Comparison of ENCODE assay signal across 13 cellular contexts in genomic region chr7:158442260-158442659, GRCh38.
DNase-seq lines count a peak whose midpoint lies in the region; ATAC-seq and TF ChIP-seq lines count a peak whose summit lies in the region.
"Had no signal": no experiment of that assay in that cellular context is flagged by ENCODE, and none has a peak within 500 bp of the region (broad histone marks: within the 10 kb centered on the region; RNA-seq: fewer than 3 reads in every experiment).

No MANE protein-coding gene starts in this region.

- no peak for TF ChIP-seq POLR2A in transverse colon (IDR thresholded peaks at IDR 0.05)

- no peak overlapping the region for H3K4me3 Mint-ChIP-seq in chondrocyte (ENCODE audit: unreplicated experiment)
- H3K4me3 Mint-ChIP-seq: activated T-cell treated with anti-CD3 and anti-CD28 coated beads, Interleukin-2, amount 50 U/mL, for 4 hours; CD14-positive monocyte; immature natural killer cell; stimulated activated effector memory CD8-positive, alpha-beta T cell treated with anti-CD3 and anti-CD28 coated beads, Interleukin-12 subunit alpha, Interleukin-12 subunit beta, amount 100 ng/mL, for 72 hours had no signal

- WGBS in transverse colon (ENCODE audit: low coverage in 1 of 2), 2 donors = 60 to 76% methylated on average over 4 of the region's 4 CpGs

- H3K27ac Mint-ChIP-seq in chondrocyte (ENCODE audit: unreplicated experiment) = no peak overlapping the region
- H3K27ac Mint-ChIP-seq: CD14-positive monocyte; stimulated activated effector memory CD8-positive, alpha-beta T cell treated with anti-CD3 and anti-CD28 coated beads, Interleukin-12 subunit alpha, Interleukin-12 subunit beta, amount 100 ng/mL, for 72 hours had no signal

- intact Hi-C loops in transverse colon (cut with DNase I; ENCODE audit: low total_unique reads) = no loop called here

- H3K4me3 ChIP-seq in transverse colon = no peak overlapping the region
- H3K4me3 ChIP-seq: Peyer's patch had no signal

- in situ Hi-C loops in transverse colon (cut with MboI; ENCODE audit: low pct_ligation_motif_present in 1 of 4, low pct_unique_long_range_greater_than_20kb in 1 of 4, low sequenced_read_pairs in 3 of 4) = no loop called here

- no peaks in the 10 kb centered on the region for H3K4me1 Mint-ChIP-seq in chondrocyte (ENCODE audit: low read depth)
- H3K4me1 Mint-ChIP-seq: CD14-positive monocyte; immature natural killer cell; stimulated activated effector memory CD8-positive, alpha-beta T cell treated with anti-CD3 and anti-CD28 coated beads, Interleukin-12 subunit alpha, Interleukin-12 subunit beta, amount 100 ng/mL, for 72 hours had no signal

- no peak overlapping the region for H3K27ac ChIP-seq in transverse colon
- H3K27ac ChIP-seq: Peyer's patch had no signal

- H3K9me3 ChIP-seq in transverse colon = no peaks in the 10 kb centered on the region
- H3K9me3 ChIP-seq: Peyer's patch had no signal

- H3K27me3 ChIP-seq in transverse colon = no peaks in the 10 kb centered on the region
- H3K27me3 ChIP-seq: Peyer's patch had no signal

- DNase-seq in NCI-H748 (lab: John Stamatoyannopoulos, UW; ENCODE audit: unreplicated experiment) (peak; percentile 49), NCI-H748 treated with DMSO at 0.1 percent for 48 hours (lab: John Stamatoyannopoulos, UW) (no peak), NCI-H1694 treated with DMSO at 0.1 percent for 48 hours (lab: John Stamatoyannopoulos, UW) (peak; percentile 18), chondrocyte (ENCODE audit: low spot score) (no peak), transverse colon (no peak)
- DNase-seq: activated T-cell treated with anti-CD3 and anti-CD28 coated beads, Interleukin-2, amount 50 U/mL, for 4 hours; immature natural killer cell had no signal

- TF ChIP-seq EP300 in transverse colon (IDR thresholded peaks at IDR 0.05; ENCODE audit: low read depth) = no peak

- peaks cover 8% of the 10 kb centered on the region for H3K27me3 Mint-ChIP-seq in chondrocyte (ENCODE audit: low read depth)

- ATAC-seq in HG02840 (IDR thresholded peaks at IDR 0.05; ENCODE audit: low FRiP score, unreplicated experiment) (no peak), HG03108 (IDR thresholded peaks at IDR 0.05; ENCODE audit: unreplicated experiment) (no peak), GM21367 (IDR thresholded peaks at IDR 0.05; ENCODE audit: unreplicated experiment) (no peak)
- ATAC-seq: activated T-cell treated with anti-CD3 and anti-CD28 coated beads, Interleukin-2, amount 50 U/mL, for 4 hours; stimulated activated effector memory CD8-positive, alpha-beta T cell treated with anti-CD3 and anti-CD28 coated beads, Interleukin-12 subunit alpha, Interleukin-12 subunit beta, amount 100 ng/mL, for 72 hours had no signal

- peaks cover 5% of the 10 kb centered on the region for H3K9me3 Mint-ChIP-seq in chondrocyte (ENCODE audit: low read depth)

- H3K36me3 Mint-ChIP-seq in chondrocyte (ENCODE audit: low read depth) = no peaks in the 10 kb centered on the region
- H3K36me3 Mint-ChIP-seq: CD14-positive monocyte; immature natural killer cell; stimulated activated effector memory CD8-positive, alpha-beta T cell treated with anti-CD3 and anti-CD28 coated beads, Interleukin-12 subunit alpha, Interleukin-12 subunit beta, amount 100 ng/mL, for 72 hours had no signal

- H3K36me3 ChIP-seq in transverse colon = no peaks in the 10 kb centered on the region
- H3K36me3 ChIP-seq: Peyer's patch had no signal

- no peaks in the 10 kb centered on the region for H3K4me1 ChIP-seq in transverse colon
- H3K4me1 ChIP-seq: Peyer's patch had no signal

- peak; percentile 19 for TF ChIP-seq CTCF in chondrocyte (IDR thresholded peaks at IDR 0.05)
- TF ChIP-seq CTCF in transverse colon (IDR thresholded peaks at IDR 0.05) = peak in 4 of 5 experiments; percentile 23 to 36 (median 30)

Comparison
In these comparisons a context has a peak if more than half of its experiments do, and no peak if none do; other contexts are left out.
1. DNase-seq: peak in NCI-H748 (single experiment) and NCI-H1694 treated with DMSO at 0.1 percent for 48 hours (single experiment); none in NCI-H748 treated with DMSO at 0.1 percent for 48 hours (single experiment), chondrocyte (single experiment) and transverse colon (single experiment).